1 cellular context compared by ENCODE assay signal in the genomic region with DNA sequence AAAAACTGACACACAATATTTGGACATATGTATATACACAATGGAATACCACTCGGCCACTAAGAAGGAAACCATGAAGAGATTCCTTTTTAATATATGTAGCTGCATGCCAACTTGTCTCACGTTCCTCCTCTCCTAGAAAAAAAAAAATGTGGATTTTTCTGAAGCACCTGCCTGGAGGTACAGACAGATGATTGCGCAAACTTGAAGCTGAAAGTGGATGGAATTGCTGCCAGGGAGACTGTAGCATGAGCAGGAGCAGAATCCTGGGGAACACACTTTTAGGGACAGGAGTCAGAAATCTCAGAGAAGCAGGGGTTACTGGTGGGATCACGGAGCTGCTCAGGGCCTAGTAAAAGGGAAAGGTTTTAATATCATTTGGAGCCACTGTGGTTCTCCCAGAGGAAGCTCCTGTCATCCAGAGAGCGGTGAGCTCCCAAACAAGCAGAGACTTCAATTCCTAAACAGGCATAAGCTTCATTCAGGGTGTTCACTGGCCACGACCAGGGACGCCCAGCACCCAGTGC.
TF ChIP-seq lines count a peak whose summit lies in the region.

No MANE protein-coding gene starts in this region.

TF ChIP-seq in SK-N-SH treated with all-trans-retinoic acid at 6 μM for 48 hours, 23 proteins besides CTCF, POLR2A, EP300 and RAD21 (continued from another document):
- TF ChIP-seq, protein P1, sequence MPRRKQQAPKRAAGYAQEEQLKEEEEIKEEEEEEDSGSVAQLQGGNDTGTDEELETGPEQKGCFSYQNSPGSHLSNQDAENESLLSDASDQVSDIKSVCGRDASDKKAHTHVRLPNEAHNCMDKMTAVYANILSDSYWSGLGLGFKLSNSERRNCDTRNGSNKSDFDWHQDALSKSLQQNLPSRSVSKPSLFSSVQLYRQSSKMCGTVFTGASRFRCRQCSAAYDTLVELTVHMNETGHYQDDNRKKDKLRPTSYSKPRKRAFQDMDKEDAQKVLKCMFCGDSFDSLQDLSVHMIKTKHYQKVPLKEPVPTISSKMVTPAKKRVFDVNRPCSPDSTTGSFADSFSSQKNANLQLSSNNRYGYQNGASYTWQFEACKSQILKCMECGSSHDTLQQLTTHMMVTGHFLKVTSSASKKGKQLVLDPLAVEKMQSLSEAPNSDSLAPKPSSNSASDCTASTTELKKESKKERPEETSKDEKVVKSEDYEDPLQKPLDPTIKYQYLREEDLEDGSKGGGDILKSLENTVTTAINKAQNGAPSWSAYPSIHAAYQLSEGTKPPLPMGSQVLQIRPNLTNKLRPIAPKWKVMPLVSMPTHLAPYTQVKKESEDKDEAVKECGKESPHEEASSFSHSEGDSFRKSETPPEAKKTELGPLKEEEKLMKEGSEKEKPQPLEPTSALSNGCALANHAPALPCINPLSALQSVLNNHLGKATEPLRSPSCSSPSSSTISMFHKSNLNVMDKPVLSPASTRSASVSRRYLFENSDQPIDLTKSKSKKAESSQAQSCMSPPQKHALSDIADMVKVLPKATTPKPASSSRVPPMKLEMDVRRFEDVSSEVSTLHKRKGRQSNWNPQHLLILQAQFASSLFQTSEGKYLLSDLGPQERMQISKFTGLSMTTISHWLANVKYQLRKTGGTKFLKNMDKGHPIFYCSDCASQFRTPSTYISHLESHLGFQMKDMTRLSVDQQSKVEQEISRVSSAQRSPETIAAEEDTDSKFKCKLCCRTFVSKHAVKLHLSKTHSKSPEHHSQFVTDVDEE (CRISPR knock-in tag; IDR thresholded peaks at IDR 0.05), result no peak
- TF ChIP-seq ISL1 (CRISPR knock-in tag; IDR thresholded peaks at IDR 0.05), result no peak
- no peak for TF ChIP-seq PPARA (CRISPR knock-in tag; IDR thresholded peaks at IDR 0.05; ENCODE audit: borderline replicate concordance)
- TF ChIP-seq ZNF70 (CRISPR knock-in tag; IDR thresholded peaks at IDR 0.05), result no peak
- TF ChIP-seq, protein P2, sequence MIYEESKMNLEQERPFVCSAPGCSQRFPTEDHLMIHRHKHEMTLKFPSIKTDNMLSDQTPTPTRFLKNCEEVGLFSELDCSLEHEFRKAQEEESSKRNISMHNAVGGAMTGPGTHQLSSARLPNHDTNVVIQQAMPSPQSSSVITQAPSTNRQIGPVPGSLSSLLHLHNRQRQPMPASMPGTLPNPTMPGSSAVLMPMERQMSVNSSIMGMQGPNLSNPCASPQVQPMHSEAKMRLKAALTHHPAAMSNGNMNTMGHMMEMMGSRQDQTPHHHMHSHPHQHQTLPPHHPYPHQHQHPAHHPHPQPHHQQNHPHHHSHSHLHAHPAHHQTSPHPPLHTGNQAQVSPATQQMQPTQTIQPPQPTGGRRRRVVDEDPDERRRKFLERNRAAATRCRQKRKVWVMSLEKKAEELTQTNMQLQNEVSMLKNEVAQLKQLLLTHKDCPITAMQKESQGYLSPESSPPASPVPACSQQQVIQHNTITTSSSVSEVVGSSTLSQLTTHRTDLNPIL (CRISPR knock-in tag; IDR thresholded peaks at IDR 0.05; ENCODE audit: low read depth), result no peak
